ENCODE assay signal across 8 cellular contexts in the genomic region with DNA sequence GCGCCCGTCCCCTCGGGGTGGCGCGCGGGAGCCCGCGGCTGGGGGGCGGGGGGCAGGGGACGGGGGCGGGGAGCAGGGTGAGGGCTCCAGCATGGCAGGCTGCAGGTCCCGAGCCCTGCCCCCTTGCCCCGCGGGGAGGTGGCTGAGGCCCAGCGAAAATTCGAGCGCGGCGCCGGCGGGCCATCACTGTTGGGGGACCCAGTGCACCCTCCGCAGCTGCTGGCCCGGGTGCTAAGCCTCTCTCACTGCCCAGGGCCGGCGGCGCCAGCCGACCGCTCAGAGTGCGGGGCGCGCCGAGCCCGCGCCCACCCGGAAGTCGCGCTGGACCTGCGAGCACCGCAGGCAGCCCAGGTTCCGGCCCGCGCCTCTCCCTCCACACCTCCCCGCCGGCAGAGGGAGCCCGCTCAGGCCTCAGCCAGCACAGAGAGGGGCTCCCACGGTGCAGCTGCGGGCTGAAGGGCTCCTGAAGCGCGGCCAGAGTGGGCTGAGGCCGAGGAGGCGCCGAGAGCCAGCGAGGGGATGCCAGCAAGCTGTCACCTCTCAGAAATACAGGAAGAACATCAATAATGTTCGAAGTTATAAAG.
A peak's percentile ranks its signal among the peaks of the same experiment; 100 is the strongest.
DNase-seq lines count a peak whose midpoint lies in the region; TF ChIP-seq lines count a peak whose summit lies in the region.
"Not testable (repeated sequence)": the region's sequence is repeated elsewhere in the genome, so short reads cannot be mapped to it uniquely, and the experiment has no call there.

No MANE protein-coding gene starts in this region.

- POLR2A ChIA-PET in PC-9 (lab: Charles Lee; ENCODE audit: unreplicated experiment), result interaction anchor here (0.6 kb wide), 1 partner anchor 882 kb away, joined by 3 read pairs; a partner anchor contains a TSS

- H3K4me3 ChIP-seq in PC-9 (peak overlapping the region; percentile 69), colonic mucosa (peak overlapping the region; percentile 59), rectal smooth muscle tissue (ENCODE audit: low read length) (peak overlapping the region; percentile 55)

- not testable (repeated sequence) for H3K4me1 ChIP-seq in PC-9 (replicated peaks; ENCODE audit: insufficient read depth); colonic mucosa; rectal smooth muscle tissue (ENCODE audit: control insufficient read depth, insufficient read depth, low read length)

- CTCF ChIA-PET in PC-9 (lab: Charles Lee), result interaction anchor here (0.6 kb wide), 1 partner anchor 914 kb away, joined by 3 read pairs; no protein-coding TSS in a partner anchor

- not testable (repeated sequence) for H4K20me1 ChIP-seq in PC-9 (ENCODE audit: insufficient read depth)

- H2AFZ ChIP-seq in PC-9, result peak overlapping the region; percentile 79

- H3K79me2 ChIP-seq in PC-9 (ENCODE audit: low read depth), result not testable (repeated sequence)

- H3K9me3 ChIP-seq in PC-9 (ENCODE audit: insufficient read depth, low read depth); colonic mucosa: not testable (repeated sequence)

- intact Hi-C loops in PC-9 (cut with micrococcal nuclease; ENCODE audit: unreplicated experiment); colonic mucosa (cut with DNase I): not testable (repeated sequence)

- TF ChIP-seq CTCF in PC-9 (conservative IDR thresholded peaks at IDR 0.05) (peak; percentile 64), colonic mucosa (IDR thresholded peaks at IDR 0.05) (peak; percentile 49)

- not testable (repeated sequence) for H3K36me3 ChIP-seq in PC-9 (ENCODE audit: low read depth); colonic mucosa; rectal smooth muscle tissue (ENCODE audit: control insufficient read depth, insufficient read depth, low read length)

- DNase-seq in ELF-1 (ENCODE audit: low read depth, low spot score) (peak; percentile 51), LoVo (ENCODE audit: low spot score) (peak; percentile 58), PC-9 (peak; percentile 34 to 91), colonic mucosa (peak; percentile 88), iris pigment epithelial cell (ENCODE audit: low read depth) (peak; percentile 72), superior temporal gyrus (ENCODE audit: extremely low spot score) (peak; percentile 54)
- DNase-seq in activated CD8-positive, alpha-beta memory T cell treated with anti-CD3 and anti-CD28 coated beads for 1 hour (ENCODE audit: extremely low read depth in 1 of 2, low read depth in 1 of 2), result peak; percentile 49 to 60

- H3K9me2 ChIP-seq in PC-9 (ENCODE audit: insufficient read depth), result not testable (repeated sequence)

- BruUV-seq in PC-9 (replicated peaks; lab: Mats Ljungman, UMichigan), result not testable (repeated sequence)

- peak overlapping the region; percentile 53 for H3K27ac ChIP-seq in PC-9
- H3K27ac ChIP-seq in colonic mucosa, result peak overlapping the region; percentile 89
- H3K27ac ChIP-seq in rectal smooth muscle tissue (ENCODE audit: low read depth, low read length), result peak overlapping the region; percentile 40

- peak overlapping the region in 1 of 2 donors; percentile 35 for H3K9ac ChIP-seq in colonic mucosa (ENCODE audit: low read depth in 2 of 2, low read length in 2 of 2)
- H3K9ac ChIP-seq in rectal smooth muscle tissue (ENCODE audit: low read length), result not testable (repeated sequence)

- H3K4me2 ChIP-seq in PC-9, result peak overlapping the region; percentile 94

- not testable (repeated sequence) for H3F3A ChIP-seq in PC-9 (ENCODE audit: insufficient read depth, low read depth)

- not testable (repeated sequence) for H3K27me3 ChIP-seq in PC-9 (ENCODE audit: insufficient read depth, low read depth); colonic mucosa; rectal smooth muscle tissue (ENCODE audit: control insufficient read depth, insufficient read depth, low read length)

Comparison
In these comparisons a context has a peak if more than half of its experiments do, and no peak if none do; other contexts are left out.
1. Peak in every context shown above with its lines: DNase-seq, H3K4me3 ChIP-seq and H3K27ac ChIP-seq.